In genomic region chr6:97394160-97394748, GRCh38 we compare ENCODE assay signal across 8 cellular contexts.
DNase-seq lines count a peak whose midpoint lies in the region; ATAC-seq and TF ChIP-seq lines count a peak whose summit lies in the region.

No MANE protein-coding gene starts in this region.

- H3K4me3 ChIP-seq in DND-41 (ENCODE audit: low read depth in 1 of 2, low read length in 2 of 2) (no peak overlapping the region), fibroblast of lung (replicated peaks in 1 of 4; ENCODE audit: control extremely low read depth in 1 of 4, insufficient read depth in 1 of 4, low read depth in 3 of 4, low read length in 4 of 4) (no peak overlapping the region), neuronal stem cell (ENCODE audit: low read length in 2 of 2) (no peak overlapping the region)

- no peak overlapping the region for H2AFZ ChIP-seq in DND-41 (ENCODE audit: low read depth, low read length)
- H2AFZ ChIP-seq in fibroblast of lung (ENCODE audit: low read length), result no peak overlapping the region
- no peak overlapping the region for H2AFZ ChIP-seq in neuronal stem cell (ENCODE audit: low read length)

- H3K9ac ChIP-seq in DND-41 (ENCODE audit: low read depth, low read length) (no peak overlapping the region), fibroblast of lung (ENCODE audit: insufficient read depth, low read length) (no peak overlapping the region), neuronal stem cell (ENCODE audit: low read depth, low read length, poor library complexity) (no peak overlapping the region)

- H2AK5ac ChIP-seq in neuronal stem cell (ENCODE audit: low read depth, low read length), result no peak overlapping the region

- no peaks in the 10 kb centered on the region for H3K79me1 ChIP-seq in neuronal stem cell (ENCODE audit: low read depth, low read length)

- H3K79me2 ChIP-seq in DND-41 (ENCODE audit: insufficient read depth, low read length) (no peaks in the 10 kb centered on the region), fibroblast of lung (ENCODE audit: control insufficient read depth, insufficient read depth, low read length) (no peaks in the 10 kb centered on the region)

- H3K23ac ChIP-seq in neuronal stem cell (ENCODE audit: low read depth, low read length, poor library complexity), result no peak overlapping the region

- no peak overlapping the region for H3K4ac ChIP-seq in neuronal stem cell (ENCODE audit: low read length)

- no peak overlapping the region for H3K4me2 ChIP-seq in DND-41 (ENCODE audit: insufficient read depth, low read length)
- H3K4me2 ChIP-seq in fibroblast of lung (ENCODE audit: extremely low read depth, insufficient read depth, low read length), result no peak overlapping the region
- no peak overlapping the region for H3K4me2 ChIP-seq in neuronal stem cell (ENCODE audit: insufficient read depth, low read length, poor library complexity, severe bottlenecking)

- H2BK5ac ChIP-seq in neuronal stem cell (ENCODE audit: low read length), result no peak overlapping the region

- no peak overlapping the region for H3K18ac ChIP-seq in neuronal stem cell (ENCODE audit: low read length)

- no peak overlapping the region for H3K14ac ChIP-seq in neuronal stem cell (ENCODE audit: low read length)

- H4K8ac ChIP-seq in neuronal stem cell (ENCODE audit: low read depth, low read length), result no peak overlapping the region

- H2BK12ac ChIP-seq in neuronal stem cell (ENCODE audit: low read length), result no peak overlapping the region

- no peak overlapping the region for H4K91ac ChIP-seq in neuronal stem cell (ENCODE audit: low read depth, low read length, poor library complexity)

- no peaks in the 10 kb centered on the region for H3K9me3 ChIP-seq in DND-41 (ENCODE audit: insufficient read depth, low read length, severe bottlenecking)
- H3K9me3 ChIP-seq in fibroblast of lung (ENCODE audit: control insufficient read depth, insufficient read depth, low read depth, low read length), result no peaks in the 10 kb centered on the region
- H3K9me3 ChIP-seq in neuronal stem cell (replicated peaks in 1 of 2; ENCODE audit: control insufficient read depth in 2 of 2, insufficient read depth in 1 of 2, low read depth in 1 of 2, low read length in 2 of 2), result no peaks in the 10 kb centered on the region

- TF ChIP-seq CTCF in DND-41 (IDR thresholded peaks at IDR 0.05; ENCODE audit: borderline replicate concordance, extremely low read depth, low read length, poor library complexity, severe bottlenecking) (peak; percentile 86), fibroblast of lung (conservative IDR thresholded peaks at IDR 0.05 in 1 of 2, IDR thresholded peaks at IDR 0.05 in 1 of 2; ENCODE audit: low read depth in 1 of 2, low read length in 2 of 2) (peak; percentile 95 to 98), omental fat pad (IDR thresholded peaks at IDR 0.05) (peak in 1 of 3 donors; percentile 81)

- peaks cover 5% of the 10 kb centered on the region for H3K27me3 ChIP-seq in DND-41 (ENCODE audit: insufficient read depth, low read length, poor library complexity)
- H3K27me3 ChIP-seq in fibroblast of lung (ENCODE audit: control insufficient read depth, insufficient read depth, low read length), result no peaks in the 10 kb centered on the region
- H3K27me3 ChIP-seq in neuronal stem cell (ENCODE audit: control insufficient read depth in 3 of 3, insufficient read depth in 3 of 3, low read depth in 1 of 3, low read length in 3 of 3), result no peaks in the 10 kb centered on the region

- H4K20me1 ChIP-seq in DND-41 (ENCODE audit: insufficient read depth, low read length) (no peaks in the 10 kb centered on the region), fibroblast of lung (ENCODE audit: control insufficient read depth, extremely low read depth, insufficient read depth, low read length) (no peaks in the 10 kb centered on the region)

- H2BK120ac ChIP-seq in neuronal stem cell (ENCODE audit: low read depth, low read length), result no peak overlapping the region

- H3K4me1 ChIP-seq in DND-41 (ENCODE audit: insufficient read depth, low read length) (no peaks in the 10 kb centered on the region), fibroblast of lung (ENCODE audit: control insufficient read depth, extremely low read depth, insufficient read depth, low read length) (no peaks in the 10 kb centered on the region), neuronal stem cell (ENCODE audit: control insufficient read depth in 2 of 2, insufficient read depth in 1 of 2, low read depth in 1 of 2, low read length in 2 of 2) (no peaks in the 10 kb centered on the region)

- H3K27ac ChIP-seq in DND-41 (ENCODE audit: low read length) (no peak overlapping the region), fibroblast of lung (ENCODE audit: insufficient read depth, low read length) (no peak overlapping the region), neuronal stem cell (replicated peaks; ENCODE audit: low read length) (no peak overlapping the region)

- DNase-seq in DND-41 (peak; percentile 39), NCI-H69 (lab: John Stamatoyannopoulos, UW) (peak; percentile 80), fibroblast of lung (ENCODE audit: low read depth in 2 of 2) (peak; percentile 37 to 66), neuronal stem cell (ENCODE audit: low spot score) (peak; percentile 61), omental fat pad (ENCODE audit: low spot score) (no peak)
- DNase-seq in activated CD8-positive, alpha-beta memory T cell treated with anti-CD3 and anti-CD28 coated beads, Interleukin-2, amount 50 U/mL, for 24 hours (ENCODE audit: extremely low read depth), result peak; percentile 2

- peak; percentile 67; the same call in 2 of the 3 replicates for ATAC-seq in DND-41 (ENCODE audit: insufficient read depth, low read depth)
- ATAC-seq in GM19395 (IDR thresholded peaks at IDR 0.05; ENCODE audit: unreplicated experiment), result peak; percentile 92
- ATAC-seq in HG03439 (IDR thresholded peaks at IDR 0.05; ENCODE audit: unreplicated experiment), result peak; percentile 79
- ATAC-seq in omental fat pad (ENCODE audit: low FRiP score), result no peak

- no CpG with 5 or more reads among the region's 1 CpG for WGBS in neuronal stem cell (ENCODE audit: extremely low coverage in 2 of 2, insufficient read length in 2 of 2, insufficient replicate concordance in 1 of 2), 2 donors

- H3K36me3 ChIP-seq in DND-41 (ENCODE audit: insufficient read depth, low read length) (no peaks in the 10 kb centered on the region), fibroblast of lung (ENCODE audit: control insufficient read depth, insufficient read depth, low read length) (no peaks in the 10 kb centered on the region), neuronal stem cell (replicated peaks in 1 of 2; ENCODE audit: control insufficient read depth in 2 of 2, insufficient read depth in 2 of 2, low read length in 2 of 2) (no peaks in the 10 kb centered on the region)

- no peak overlapping the region for H2BK15ac ChIP-seq in neuronal stem cell (ENCODE audit: low read length)
